25 cellular contexts compared by ENCODE assay signal in the genomic region with DNA sequence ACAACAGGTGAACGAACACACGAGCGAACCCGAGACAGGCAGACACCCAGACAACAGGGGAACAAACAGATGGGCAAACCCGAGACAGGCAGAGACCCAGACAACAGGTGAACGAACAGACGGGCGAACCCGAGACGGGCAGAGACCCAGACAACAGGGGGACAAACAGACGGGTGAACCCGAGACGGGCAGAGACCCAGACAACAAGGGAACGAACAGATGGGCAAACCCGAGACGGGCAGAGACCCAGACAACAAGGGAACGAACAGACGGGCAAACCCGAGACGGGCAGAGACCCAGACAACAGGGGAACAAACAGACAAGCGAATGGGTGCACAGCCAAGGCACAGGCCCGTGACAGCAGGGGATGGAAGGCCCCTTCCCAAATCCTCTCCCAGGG.
DNase-seq lines count a peak whose midpoint lies in the region; ATAC-seq, FAIRE-seq and TF ChIP-seq lines count a peak whose summit lies in the region.
"Had no signal": no experiment of that assay in that cellular context is flagged by ENCODE, and none has a peak within 500 bp of the region (broad histone marks: within the 10 kb centered on the region; RNA-seq: fewer than 3 reads in every experiment).

No MANE protein-coding gene starts in this region.

- intact Hi-C loops in CD8-positive, alpha-beta T cell (cut with DNase I, micrococcal nuclease): loop anchor here in 1 of 2 experiments (10.0 kb wide), 2 partner anchors 570 to 780 kb away; no protein-coding TSS in a partner anchor
- intact Hi-C loops in activated B cell treated with CpG ODN at 0.5 μM for 24 hours (cut with micrococcal nuclease): no loop called here

- no peaks in the 10 kb centered on the region for H3K79me2 ChIP-seq in hepatocyte

- no peak for TF ChIP-seq POLR2A in GM12891 (IDR thresholded peaks at IDR 0.05; ENCODE audit: low read depth, low read length)

- peak; percentile 38 for FAIRE-seq in GM12891 (lab: Jason Lieb, UNC)
- FAIRE-seq: pancreas had no signal

- peaks cover 41% of the 10 kb centered on the region for H3K4me1 Mint-ChIP-seq in CD8-positive, alpha-beta T cell (ENCODE audit: low read depth)
- H3K4me1 Mint-ChIP-seq in activated B cell treated with CpG ODN at 0.5 μM for 24 hours (peaks cover 32% of the 10 kb centered on the region), nephron progenitor cell (peaks cover 16% of the 10 kb centered on the region)
- H3K4me1 Mint-ChIP-seq: mesothelial cell of epicardium had no signal

- H3K9me2 ChIP-seq in hepatocyte (replicated peaks; ENCODE audit: insufficient read depth): no peaks in the 10 kb centered on the region

- peaks cover 73% of the 10 kb centered on the region for H3K36me3 Mint-ChIP-seq in CD8-positive, alpha-beta T cell
- H3K36me3 Mint-ChIP-seq in activated B cell treated with CpG ODN at 0.5 μM for 24 hours (ENCODE audit: low read depth): peaks cover 46% of the 10 kb centered on the region
- H3K36me3 Mint-ChIP-seq in nephron progenitor cell (ENCODE audit: low read depth): peaks cover 54% of the 10 kb centered on the region

- 98% methylated on average over 21 of the region's 22 CpGs for WGBS in hepatocyte (ENCODE audit: low lambda C conversion rate, missing lambda C conversion rate)

- H2AFZ ChIP-seq in hepatocyte: no peak overlapping the region

- H3K9me3 Mint-ChIP-seq in CD8-positive, alpha-beta T cell: no peaks in the 10 kb centered on the region
- H3K9me3 Mint-ChIP-seq in activated B cell treated with CpG ODN at 0.5 μM for 24 hours (no peaks in the 10 kb centered on the region), nephron progenitor cell (peaks cover 41% of the 10 kb centered on the region)
- H3K9me3 Mint-ChIP-seq: activated naive CD4-positive, alpha-beta T cell treated with anti-CD3 and anti-CD28 coated beads for 36 hours; natural killer cell treated with Interleukin-12 subunit alpha and Interleukin-12 subunit beta and Interleukin-15 and Interleukin-18, amount 100 ng/mL, for 72 hours had no signal

- TF ChIP-seq CTCF in CD8-positive, alpha-beta T cell (IDR thresholded peaks at IDR 0.05): no peak
- TF ChIP-seq CTCF in activated B cell treated with CpG ODN at 0.5 μM for 24 hours (IDR thresholded peaks at IDR 0.05) (no peak), nephron progenitor cell (IDR thresholded peaks at IDR 0.05) (no peak), hepatocyte (IDR thresholded peaks at IDR 0.05; ENCODE audit: poor library complexity) (no peak)

- H3K4me2 ChIP-seq in hepatocyte: no peak overlapping the region

- no peaks in the 10 kb centered on the region for H3K27me3 Mint-ChIP-seq in CD8-positive, alpha-beta T cell (ENCODE audit: low read depth)
- no peaks in the 10 kb centered on the region for H3K27me3 Mint-ChIP-seq in activated B cell treated with CpG ODN at 0.5 μM for 24 hours
- peaks cover 6% of the 10 kb centered on the region for H3K27me3 Mint-ChIP-seq in nephron progenitor cell (ENCODE audit: low read depth, poor library complexity)
- H3K27me3 Mint-ChIP-seq: activated CD4-positive, alpha-beta T cell treated with anti-CD3 and anti-CD28 coated beads, Interleukin-2, amount 10 ng/mL, durations not matched to agents 7 days and 5 days; activated CD8-positive, alpha-beta memory T cell treated with anti-CD3 and anti-CD28 coated beads, Interleukin-2, amount 10 ng/mL, durations not matched to agents 7 days and 5 days had no signal

- H3K4me1 ChIP-seq in CD8-positive, alpha-beta T cell (ENCODE audit: insufficient read depth, low read length): peaks cover 23% of the 10 kb centered on the region
- no peaks in the 10 kb centered on the region for H3K4me1 ChIP-seq in hepatocyte (ENCODE audit: insufficient read depth)
- H3K4me1 ChIP-seq: pancreas had no signal

- H3K27ac Mint-ChIP-seq in CD8-positive, alpha-beta T cell: peak overlapping the region; percentile 72
- H3K27ac Mint-ChIP-seq in activated B cell treated with CpG ODN at 0.5 μM for 24 hours (peak overlapping the region; percentile 10), nephron progenitor cell (peak overlapping the region; percentile 30)
- H3K27ac Mint-ChIP-seq: activated CD4-positive, alpha-beta T cell treated with anti-CD3 and anti-CD28 coated beads, Interleukin-2, amount 10 ng/mL, durations not matched to agents 7 days and 5 days; activated CD8-positive, alpha-beta memory T cell treated with anti-CD3 and anti-CD28 coated beads, Interleukin-2, amount 10 ng/mL, durations not matched to agents 7 days and 5 days; activated naive CD4-positive, alpha-beta T cell treated with anti-CD3 and anti-CD28 coated beads for 36 hours; mesothelial cell of epicardium; natural killer cell treated with Interleukin-12 subunit alpha and Interleukin-12 subunit beta and Interleukin-15 and Interleukin-18, amount 100 ng/mL, for 72 hours had no signal

- no peak for DNase-seq in CD8-positive, alpha-beta T cell
- no peak for DNase-seq in GM12891 (ENCODE audit: insufficient read length, low spot score)
- DNase-seq in activated B cell treated with CpG ODN at 0.5 μM for 24 hours: no peak
- no peak for DNase-seq in nephron progenitor cell
- no peak for DNase-seq in NCI-H2196 (lab: John Stamatoyannopoulos, UW; ENCODE audit: unreplicated experiment)
- no peak for DNase-seq in stimulated activated CD4-positive, alpha-beta T cell treated with anti-CD3 and anti-CD28 coated beads, Interleukin-4, amount 100 ng/mL, for 4 hours
- DNase-seq in hepatocyte (ENCODE audit: low spot score): no peak
- DNase-seq: activated CD4-positive, alpha-beta T cell treated with anti-CD3 and anti-CD28 coated beads, Interleukin-2, amount 10 ng/mL, durations not matched to agents 7 days and 5 days; activated CD8-positive, alpha-beta memory T cell treated with anti-CD3 and anti-CD28 coated beads, Interleukin-2, amount 10 ng/mL, durations not matched to agents 7 days and 5 days; activated naive CD4-positive, alpha-beta T cell treated with anti-CD3 and anti-CD28 coated beads for 36 hours; cerebellar nuclear complex; effector CD4-positive, alpha-beta T cell; foreskin fibroblast; H7; hypothalamus; MV-4-11; NCI-H187; NCI-H226; RPMI8226; stimulated activated CD4-positive, alpha-beta T cell treated with anti-CD3 and anti-CD28 coated beads, Interleukin-12 subunit alpha, Interleukin-12 subunit beta, amount 100 ng/mL, for 4 hours had no signal

- no peaks in the 10 kb centered on the region for H3K9me3 ChIP-seq in CD8-positive, alpha-beta T cell (ENCODE audit: low read length)
- no peaks in the 10 kb centered on the region for H3K9me3 ChIP-seq in hepatocyte (ENCODE audit: low read depth)
- H3K9me3 ChIP-seq: left lung, pancreas, tibial nerve had no signal

- no peaks in the 10 kb centered on the region for H3K27me3 ChIP-seq in CD8-positive, alpha-beta T cell (ENCODE audit: insufficient read depth, low read length)
- H3K27me3 ChIP-seq in hepatocyte: no peaks in the 10 kb centered on the region
- H3K27me3 ChIP-seq: left lung, pancreas, tibial nerve had no signal

- ATAC-seq in CD8-positive, alpha-beta T cell: no peak
- no peak for ATAC-seq in activated B cell treated with CpG ODN at 0.5 μM for 24 hours (ENCODE audit: low read depth)
- ATAC-seq: activated CD8-positive, alpha-beta memory T cell treated with anti-CD3 and anti-CD28 coated beads, Interleukin-2, amount 10 ng/mL, durations not matched to agents 7 days and 5 days; left lung; natural killer cell treated with Interleukin-12 subunit alpha and Interleukin-12 subunit beta and Interleukin-15 and Interleukin-18, amount 100 ng/mL, for 72 hours; pancreas had no signal

- CTCF ChIA-PET in CD8-positive, alpha-beta T cell (lab: Charles Lee): no interaction called here
- CTCF ChIA-PET in activated B cell treated with CpG ODN at 0.5 μM for 24 hours (lab: Charles Lee): no interaction called here

- no peak overlapping the region for H3K4me3 Mint-ChIP-seq in CD8-positive, alpha-beta T cell
- H3K4me3 Mint-ChIP-seq in activated B cell treated with CpG ODN at 0.5 μM for 24 hours (no peak overlapping the region), nephron progenitor cell (no peak overlapping the region)
- H3K4me3 Mint-ChIP-seq: activated CD4-positive, alpha-beta T cell treated with anti-CD3 and anti-CD28 coated beads, Interleukin-2, amount 10 ng/mL, durations not matched to agents 7 days and 5 days; activated CD8-positive, alpha-beta memory T cell treated with anti-CD3 and anti-CD28 coated beads, Interleukin-2, amount 10 ng/mL, durations not matched to agents 7 days and 5 days; activated naive CD4-positive, alpha-beta T cell treated with anti-CD3 and anti-CD28 coated beads for 36 hours; mesothelial cell of epicardium; natural killer cell treated with Interleukin-12 subunit alpha and Interleukin-12 subunit beta and Interleukin-15 and Interleukin-18, amount 100 ng/mL, for 72 hours had no signal

- H3K27ac ChIP-seq in CD8-positive, alpha-beta T cell (ENCODE audit: low read depth, low read length): no peak overlapping the region
- no peak overlapping the region for H3K27ac ChIP-seq in hepatocyte
- H3K27ac ChIP-seq: left lung, pancreas, tibial nerve had no signal

- POLR2A ChIA-PET in CD8-positive, alpha-beta T cell (lab: Charles Lee): no interaction called here
- POLR2A ChIA-PET in activated B cell treated with CpG ODN at 0.5 μM for 24 hours (lab: Charles Lee): no interaction called here

- H3K4me3 ChIP-seq in CD8-positive, alpha-beta T cell (ENCODE audit: low read depth, low read length): no peak overlapping the region
- no peak overlapping the region for H3K4me3 ChIP-seq in hepatocyte
- H3K4me3 ChIP-seq: left lung, pancreas, tibial nerve had no signal

- H3K36me3 ChIP-seq in CD8-positive, alpha-beta T cell (ENCODE audit: insufficient read depth, low read length): peaks cover 56% of the 10 kb centered on the region
- H3K36me3 ChIP-seq in hepatocyte (replicated peaks; ENCODE audit: insufficient read depth, low read depth): no peaks in the 10 kb centered on the region
- H3K36me3 ChIP-seq: pancreas had no signal

- H4K20me1 ChIP-seq in hepatocyte (ENCODE audit: insufficient read depth, poor library complexity, severe bottlenecking): no peaks in the 10 kb centered on the region

TF ChIP-seq in GM12891, 5 proteins besides CTCF, POLR2A, EP300 and RAD21:
- TF ChIP-seq PAX5 (IDR thresholded peaks at IDR 0.05; ENCODE audit: insufficient read depth, low read length, severe bottlenecking) (no peak), POU2F2 (IDR thresholded peaks at IDR 0.05; ENCODE audit: low read depth, low read length) (no peak), SPI1 (IDR thresholded peaks at IDR 0.05; ENCODE audit: low read depth, low read length) (no peak), TAF1 (IDR thresholded peaks at IDR 0.05; ENCODE audit: low read depth, low read length) (no peak), POLR2AphosphoS5 (IDR thresholded peaks at IDR 0.05; ENCODE audit: low read depth, low read length) (no peak)
TF ChIP-seq in GM12891: peak in this region for 0.

Comparison
In these comparisons a context has a peak if more than half of its experiments do, and no peak if none do; other contexts are left out.
1. H3K27ac Mint-ChIP-seq: peak in every context shown above with its lines; median percentile 72 in CD8-positive, alpha-beta T cell; 30 in nephron progenitor cell; 10 in activated B cell treated with CpG ODN at 0.5 μM for 24 hours.